Comparison of ENCODE assay signal across 2 cellular contexts in genomic region chr9:37062331-37062730, GRCh38.
TF ChIP-seq lines count a peak whose summit lies in the region.

No MANE protein-coding gene starts in this region.

TF ChIP-seq in GM12891, 5 proteins besides CTCF, POLR2A, EP300 and RAD21:
- no peak for TF ChIP-seq POLR2AphosphoS5 (IDR thresholded peaks at IDR 0.05; ENCODE audit: low read depth, low read length)
- no peak for TF ChIP-seq TAF1 (IDR thresholded peaks at IDR 0.05; ENCODE audit: low read depth, low read length)
- TF ChIP-seq POU2F2 (IDR thresholded peaks at IDR 0.05; ENCODE audit: low read depth, low read length), result no peak
- no peak for TF ChIP-seq PAX5 (IDR thresholded peaks at IDR 0.05; ENCODE audit: insufficient read depth, low read length, severe bottlenecking)
- no peak for TF ChIP-seq SPI1 (IDR thresholded peaks at IDR 0.05; ENCODE audit: low read depth, low read length)
TF ChIP-seq in GM12891: peak in this region for 0.

TF ChIP-seq in H1, 55 proteins besides CTCF, POLR2A, EP300 and RAD21:
- no peak for TF ChIP-seq SP1 (IDR thresholded peaks at IDR 0.05; ENCODE audit: low read depth, low read length)
- TF ChIP-seq CEBPB (IDR thresholded peaks at IDR 0.05; ENCODE audit: low read depth, low read length), result 0 out of 2 replicates have a peak, but pooled peaks have one; percentile 7
TF ChIP-seq in H1: peak in this region for 1.
